In the genomic region with DNA sequence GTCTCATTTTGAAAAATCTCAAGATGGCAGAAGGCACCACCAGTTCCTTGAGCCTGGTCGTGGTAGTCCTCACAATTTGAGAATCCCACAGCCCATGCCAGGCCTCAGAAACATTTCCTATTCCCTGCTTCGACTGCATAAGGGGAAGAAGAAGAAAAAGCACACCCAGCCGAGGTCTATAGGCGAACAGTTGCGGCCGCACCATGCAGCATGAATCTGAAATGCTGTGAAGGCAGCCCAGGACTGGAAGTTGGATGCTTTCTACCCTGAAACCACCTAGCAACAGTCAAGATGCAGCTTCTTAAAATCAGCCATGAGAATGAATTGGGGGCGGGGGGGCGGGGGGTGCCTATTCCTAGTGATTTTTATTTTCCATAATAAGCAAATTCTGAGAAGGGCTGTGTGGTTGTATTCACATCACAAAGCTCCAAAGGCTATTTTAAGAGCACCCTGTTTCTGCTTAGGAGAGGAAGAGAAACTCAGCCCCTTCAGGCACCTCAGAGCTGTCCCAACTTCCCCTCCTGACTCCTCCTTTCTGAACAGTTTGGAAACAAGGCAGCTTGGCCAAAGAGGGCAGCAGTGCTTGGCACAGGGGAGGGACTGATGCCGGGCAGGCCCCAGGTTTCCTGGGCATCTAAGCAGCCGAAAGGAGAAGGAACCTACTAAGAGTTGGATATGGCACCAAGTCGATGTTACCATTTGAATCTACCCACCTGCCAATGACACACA, we compare ENCODE assay signal across 10 cellular contexts.
DNase-seq lines count a peak whose midpoint lies in the region; ATAC-seq and TF ChIP-seq lines count a peak whose summit lies in the region.
"Had no signal": no experiment of that assay in that cellular context is flagged by ENCODE, and none has a peak within 500 bp of the region (broad histone marks: within the 10 kb centered on the region; RNA-seq: fewer than 3 reads in every experiment).

No MANE protein-coding gene starts in this region.

- peaks cover 9% of the 10 kb centered on the region for H3K36me3 Mint-ChIP-seq in central memory CD8-positive, alpha-beta T cell (ENCODE audit: insufficient read depth)

- peak overlapping the region; percentile 1 for H3K4me3 Mint-ChIP-seq in central memory CD8-positive, alpha-beta T cell
- H3K4me3 Mint-ChIP-seq: neural crest cell had no signal

- ATAC-seq in Right ventricle myocardium superior (ENCODE audit: poor library complexity) (peak; percentile 67), HG03432 (IDR thresholded peaks at IDR 0.05; ENCODE audit: unreplicated experiment) (peak; percentile 79), upper lobe of right lung (peak; percentile 91), GM18873 (IDR thresholded peaks at IDR 0.05; ENCODE audit: low FRiP score, unreplicated experiment) (no peak)
- no peak for ATAC-seq in central memory CD8-positive, alpha-beta T cell (replicated peaks; ENCODE audit: extremely low read depth, poor library complexity, severe bottlenecking)

- H3K4me1 ChIP-seq in right atrium auricular region = no peaks in the 10 kb centered on the region
- peaks cover 10% of the 10 kb centered on the region for H3K4me1 ChIP-seq in upper lobe of right lung

- H3K27me3 ChIP-seq in right atrium auricular region (no peaks in the 10 kb centered on the region), upper lobe of right lung (no peaks in the 10 kb centered on the region)

- H3K4me3 ChIP-seq in right atrium auricular region = no peak overlapping the region
- H3K4me3 ChIP-seq in upper lobe of right lung = no peak overlapping the region

- TF ChIP-seq CTCF in right atrium auricular region (IDR thresholded peaks at IDR 0.05) (no peak), upper lobe of right lung (IDR thresholded peaks at IDR 0.05) (no peak)

- H3K27ac Mint-ChIP-seq in central memory CD8-positive, alpha-beta T cell (ENCODE audit: low read depth) = peak overlapping the region; percentile 64

- intact Hi-C loops in Right ventricle myocardium superior (cut with DNase I) = no loop called here
- intact Hi-C loops in upper lobe of right lung (cut with DNase I) = no loop called here

- DNase-seq in Right ventricle myocardium superior (peak; percentile 59), right atrium auricular region (ENCODE audit: low spot score) (no peak), upper lobe of right lung (no peak), DMS 273 (lab: John Stamatoyannopoulos, UW; ENCODE audit: unreplicated experiment) (no peak), NAMALWA (ENCODE audit: low spot score) (no peak)
- DNase-seq in central memory CD8-positive, alpha-beta T cell (ENCODE audit: low spot score in 2 of 2) = no peak
- DNase-seq: activated CD4-positive, alpha-beta T cell treated with anti-CD3 and anti-CD28 coated beads for 4 hours had no signal

- H3K27ac ChIP-seq in right atrium auricular region = peak overlapping the region in 1 of 2 donors; percentile 5
- H3K27ac ChIP-seq in upper lobe of right lung = no peak overlapping the region

- H3K27me3 Mint-ChIP-seq in central memory CD8-positive, alpha-beta T cell = no peaks in the 10 kb centered on the region

- peaks cover 11% of the 10 kb centered on the region for H3K9me3 Mint-ChIP-seq in central memory CD8-positive, alpha-beta T cell

- no peaks in the 10 kb centered on the region for H3K36me3 ChIP-seq in right atrium auricular region
- no peaks in the 10 kb centered on the region for H3K36me3 ChIP-seq in upper lobe of right lung

- peaks cover 81% of the 10 kb centered on the region for H3K4me1 Mint-ChIP-seq in central memory CD8-positive, alpha-beta T cell
- H3K4me1 Mint-ChIP-seq: neural crest cell had no signal

- no peaks in the 10 kb centered on the region for H3K9me3 ChIP-seq in right atrium auricular region
- H3K9me3 ChIP-seq in upper lobe of right lung = no peaks in the 10 kb centered on the region

Comparison
In these comparisons a context has a peak if more than half of its experiments do, and no peak if none do; other contexts are left out.
1. ATAC-seq: peak in Right ventricle myocardium superior (single experiment), HG03432 (single experiment) and upper lobe of right lung (single experiment); none in central memory CD8-positive, alpha-beta T cell (single experiment) and GM18873 (single experiment).